ENCODE assay signal across 15 cellular contexts in the genomic region with DNA sequence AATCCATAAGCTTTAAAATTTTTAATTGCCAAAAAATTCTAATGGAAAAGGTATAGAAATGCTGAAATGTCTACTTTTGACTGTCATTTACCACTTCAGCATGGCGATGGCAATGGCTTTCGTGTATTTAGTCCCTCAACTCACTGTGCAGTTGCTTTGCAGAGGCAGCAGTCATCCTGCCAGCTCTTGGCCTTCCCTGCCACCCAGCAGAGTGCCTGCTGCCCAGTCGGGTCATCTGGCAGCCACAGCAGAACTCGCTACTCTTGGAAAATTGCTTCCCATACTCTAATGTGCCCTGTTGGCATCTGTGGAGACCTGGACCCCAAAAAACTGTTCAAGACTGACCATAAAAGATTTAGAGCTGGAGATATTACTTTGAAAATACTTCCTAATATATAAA.
DNase-seq lines count a peak whose midpoint lies in the region; ATAC-seq and TF ChIP-seq lines count a peak whose summit lies in the region.
"Had no signal": no experiment of that assay in that cellular context is flagged by ENCODE, and none has a peak within 500 bp of the region (broad histone marks: within the 10 kb centered on the region; RNA-seq: fewer than 3 reads in every experiment).

No MANE protein-coding gene starts in this region.

- DNase-seq in Right ventricle myocardium inferior (ENCODE audit: missing footprints), result no peak
- no peak for DNase-seq in right atrium auricular region (ENCODE audit: low spot score)
- peak; percentile 25 for DNase-seq in Ammon's horn (ENCODE audit: low spot score)
- peak; percentile 4 for DNase-seq in globus pallidus (ENCODE audit: low spot score)
- no peak for DNase-seq in NCI-H128 (lab: John Stamatoyannopoulos, UW; ENCODE audit: unreplicated experiment)
- DNase-seq: BE2C; CD4-positive, alpha-beta T cell; CD8-positive, alpha-beta memory T cell; DMS 273 treated with DMSO at 0.1 percent for 48 hours; DMS79; GOT3; HCEC 1CT had no signal

- peak; percentile 62 for ATAC-seq in Right ventricle myocardium inferior
- no peak for ATAC-seq in HG02571 (IDR thresholded peaks at IDR 0.05; ENCODE audit: unreplicated experiment)

- H3K9me3 ChIP-seq in right atrium auricular region, result no peaks in the 10 kb centered on the region
- H3K9me3 ChIP-seq: BLaER1 treated with 17β-estradiol and CSF1 and Interleukin-3, amounts not matched to agents 10 nM and 100 nM had no signal

- intact Hi-C loops in Right ventricle myocardium inferior (cut with DNase I), result no loop called here

- H3K27ac ChIP-seq in right atrium auricular region, result no peak overlapping the region
- H3K27ac ChIP-seq: 22Rv1; BLaER1 treated with 17β-estradiol and CSF1 and Interleukin-3, amounts not matched to agents 10 nM and 100 nM had no signal

- H3K36me3 ChIP-seq in right atrium auricular region, result no peaks in the 10 kb centered on the region
- H3K36me3 ChIP-seq: BE2C; BLaER1 treated with 17β-estradiol and CSF1 and Interleukin-3, amounts not matched to agents 10 nM and 100 nM had no signal

- no peak overlapping the region for H3K4me3 ChIP-seq in right atrium auricular region
- H3K4me3 ChIP-seq: BLaER1 treated with 17β-estradiol and CSF1 and Interleukin-3, amounts not matched to agents 10 nM and 100 nM had no signal

- no peaks in the 10 kb centered on the region for H3K27me3 ChIP-seq in right atrium auricular region
- H3K27me3 ChIP-seq: BE2C; BLaER1 treated with 17β-estradiol and CSF1 and Interleukin-3, amounts not matched to agents 10 nM and 100 nM had no signal

- no peak for TF ChIP-seq CTCF in right atrium auricular region (IDR thresholded peaks at IDR 0.05)

- H3K4me1 ChIP-seq in right atrium auricular region, result no peaks in the 10 kb centered on the region
- H3K4me1 ChIP-seq: BE2C; BLaER1 treated with 17β-estradiol and CSF1 and Interleukin-3, amounts not matched to agents 10 nM and 100 nM had no signal

Comparison
In these comparisons a context has a peak if more than half of its experiments do, and no peak if none do; other contexts are left out.
1. DNase-seq: peak in Ammon's horn (single experiment) and globus pallidus (single experiment); none in Right ventricle myocardium inferior (single experiment), right atrium auricular region (single experiment) and NCI-H128 (single experiment).